In genomic region chr12:32884962-32885361, GRCh38 we compare ENCODE assay signal across 21 cellular contexts. TPM values are rescaled to one million over a fixed set of nuclear protein-coding genes. Genes with fewer than 3 reads are reported as not detected.
"Had no signal": no experiment of that assay in that cellular context is flagged by ENCODE, and none has a peak within 500 bp of the region (broad histone marks: within the 10 kb centered on the region; RNA-seq: fewer than 3 reads in every experiment).

No MANE protein-coding gene starts in this region.

- H3K27me3 Mint-ChIP-seq: dendritic cell treated with granulocyte-macrophage colony-stimulating factor and Interleukin-4, amounts not matched to agents 40 ng/mL and 50 ng/mL, for 4 days had no signal

- H3K9me3 Mint-ChIP-seq: activated CD4-positive, alpha-beta T cell treated with anti-CD3 and anti-CD28 coated beads, Interleukin-2, amount 10 ng/mL, durations not matched to agents 7 days and 5 days; activated CD8-positive, alpha-beta T cell treated with anti-CD3 and anti-CD28 coated beads for 36 hours; activated naive CD8-positive, alpha-beta T cell treated with anti-CD3 and anti-CD28 coated beads, Interleukin-2, amount 50 U/mL, for 24 hours; activated T-helper 1 cell treated with anti-CD3 and anti-CD28 coated beads, Interleukin-12 subunit alpha, Interleukin-12 subunit beta, Interleukin-2, Interleukin-4 antibody, amounts not matched to agents 30 ng/mL and 10 ng/mL and 1 ng/mL, durations not matched to agents 14 hours and 24 hours and 36 hours; dendritic cell treated with granulocyte-macrophage colony-stimulating factor and Interleukin-4, amounts not matched to agents 40 ng/mL and 50 ng/mL, for 4 days; naive thymus-derived CD8-positive, alpha-beta T cell; T-cell had no signal

- ATAC-seq: activated CD8-positive, alpha-beta memory T cell treated with anti-CD3 and anti-CD28 coated beads, Interleukin-2, amount 10 ng/mL, durations not matched to agents 7 days and 5 days; activated CD8-positive, alpha-beta T cell treated with anti-CD3 and anti-CD28 coated beads for 36 hours; activated naive CD8-positive, alpha-beta T cell treated with anti-CD3 and anti-CD28 coated beads, Interleukin-2, amount 50 U/mL, for 24 hours; foreskin keratinocyte; left colon; naive thymus-derived CD8-positive, alpha-beta T cell; stimulated activated naive CD8-positive, alpha-beta T cell treated with anti-CD3 and anti-CD28 coated beads, Interleukin-15, Interleukin-2, amounts not matched to agents 100 U/mL and 50 U/mL, for 24 hours; T-cell had no signal

- H3K36me3 ChIP-seq: WERI-Rb-1 had no signal

- DNase-seq: activated CD4-positive, alpha-beta T cell treated with anti-CD3 and anti-CD28 coated beads, Interleukin-2, amount 10 ng/mL, durations not matched to agents 7 days and 5 days; activated CD4-positive, CD25-positive, alpha-beta regulatory T cell treated with anti-CD3 and anti-CD28 coated beads, Interleukin-2, amount 50 U/mL, for 72 hours; activated CD8-positive, alpha-beta memory T cell treated with anti-CD3 and anti-CD28 coated beads, Interleukin-2, amount 10 ng/mL, durations not matched to agents 7 days and 5 days; activated CD8-positive, alpha-beta T cell treated with anti-CD3 and anti-CD28 coated beads for 36 hours; activated gamma-delta T cell; activated naive CD4-positive, alpha-beta T cell treated with anti-CD3 and anti-CD28 coated beads, Interleukin-2, amount 50 U/mL, for 16 hours; activated naive CD8-positive, alpha-beta T cell treated with anti-CD3 and anti-CD28 coated beads, Interleukin-2, amount 50 U/mL, for 24 hours; activated T-cell treated with anti-CD3 and anti-CD28 coated beads for 4 hours; effector CD8-positive, alpha-beta T cell; foreskin keratinocyte; hippocampal formation; left colon; naive thymus-derived CD8-positive, alpha-beta T cell; stimulated activated CD4-positive, alpha-beta T cell treated with anti-CD3 and anti-CD28 coated beads, Interleukin-12 subunit alpha, Interleukin-12 subunit beta, amount 100 ng/mL, for 4 hours; stimulated activated CD4-positive, alpha-beta T cell treated with anti-CD3 and anti-CD28 coated beads, Interleukin-4, amount 100 ng/mL, for 4 hours; stimulated activated naive CD8-positive, alpha-beta T cell treated with anti-CD3 and anti-CD28 coated beads, Interleukin-15, Interleukin-2, amounts not matched to agents 100 U/mL and 50 U/mL, for 24 hours; T-cell; WERI-Rb-1 had no signal

- H3K4me3 ChIP-seq: lung had no signal

- H3K4me3 Mint-ChIP-seq: activated CD4-positive, alpha-beta T cell treated with anti-CD3 and anti-CD28 coated beads, Interleukin-2, amount 10 ng/mL, durations not matched to agents 7 days and 5 days; activated CD8-positive, alpha-beta memory T cell treated with anti-CD3 and anti-CD28 coated beads, Interleukin-2, amount 10 ng/mL, durations not matched to agents 7 days and 5 days; activated CD8-positive, alpha-beta T cell treated with anti-CD3 and anti-CD28 coated beads for 36 hours; activated naive CD8-positive, alpha-beta T cell treated with anti-CD3 and anti-CD28 coated beads, Interleukin-2, amount 50 U/mL, for 24 hours; activated T-helper 1 cell treated with anti-CD3 and anti-CD28 coated beads, Interleukin-12 subunit alpha, Interleukin-12 subunit beta, Interleukin-2, Interleukin-4 antibody, amounts not matched to agents 30 ng/mL and 10 ng/mL and 1 ng/mL, durations not matched to agents 14 hours and 24 hours and 36 hours; dendritic cell treated with granulocyte-macrophage colony-stimulating factor and Interleukin-4, amounts not matched to agents 40 ng/mL and 50 ng/mL, for 4 days; naive thymus-derived CD8-positive, alpha-beta T cell; T-cell had no signal

- H3K27ac ChIP-seq: foreskin keratinocyte, WERI-Rb-1 had no signal

- H3K4me1 Mint-ChIP-seq: activated CD4-positive, alpha-beta T cell treated with anti-CD3 and anti-CD28 coated beads, Interleukin-2, amount 10 ng/mL, durations not matched to agents 7 days and 5 days; activated CD8-positive, alpha-beta memory T cell treated with anti-CD3 and anti-CD28 coated beads, Interleukin-2, amount 10 ng/mL, durations not matched to agents 7 days and 5 days; activated naive CD8-positive, alpha-beta T cell treated with anti-CD3 and anti-CD28 coated beads, Interleukin-2, amount 50 U/mL, for 24 hours; T-cell had no signal

- H3K27ac Mint-ChIP-seq: activated CD4-positive, alpha-beta T cell treated with anti-CD3 and anti-CD28 coated beads, Interleukin-2, amount 10 ng/mL, durations not matched to agents 7 days and 5 days; activated CD8-positive, alpha-beta memory T cell treated with anti-CD3 and anti-CD28 coated beads, Interleukin-2, amount 10 ng/mL, durations not matched to agents 7 days and 5 days; activated CD8-positive, alpha-beta T cell treated with anti-CD3 and anti-CD28 coated beads for 36 hours; activated naive CD8-positive, alpha-beta T cell treated with anti-CD3 and anti-CD28 coated beads, Interleukin-2, amount 50 U/mL, for 24 hours; activated T-helper 1 cell treated with anti-CD3 and anti-CD28 coated beads, Interleukin-12 subunit alpha, Interleukin-12 subunit beta, Interleukin-2, Interleukin-4 antibody, amounts not matched to agents 30 ng/mL and 10 ng/mL and 1 ng/mL, durations not matched to agents 14 hours and 24 hours and 36 hours; dendritic cell treated with granulocyte-macrophage colony-stimulating factor and Interleukin-4, amounts not matched to agents 40 ng/mL and 50 ng/mL, for 4 days; naive thymus-derived CD8-positive, alpha-beta T cell; T-cell had no signal

- H3K36me3 Mint-ChIP-seq: activated CD8-positive, alpha-beta memory T cell treated with anti-CD3 and anti-CD28 coated beads, Interleukin-2, amount 10 ng/mL, durations not matched to agents 7 days and 5 days; naive thymus-derived CD8-positive, alpha-beta T cell; T-cell had no signal

- H3K27me3 ChIP-seq: foreskin keratinocyte had no signal

RNA-seq across cellular contexts. Expression of gene PKP2, which starts 11.6 kb away (rescaled TPM):
- total RNA-seq: activated CD4-positive, alpha-beta T cell treated with anti-CD3 and anti-CD28 coated beads, Interleukin-2, amount 10 ng/mL, durations not matched to agents 7 days and 5 days; activated CD8-positive, alpha-beta memory T cell treated with anti-CD3 and anti-CD28 coated beads, Interleukin-2, amount 10 ng/mL, durations not matched to agents 7 days and 5 days; activated T-helper 1 cell treated with anti-CD3 and anti-CD28 coated beads, Interleukin-12 subunit alpha, Interleukin-12 subunit beta, Interleukin-2, Interleukin-4 antibody, amounts not matched to agents 30 ng/mL and 10 ng/mL and 1 ng/mL, durations not matched to agents 14 hours and 24 hours and 36 hours; naive thymus-derived CD8-positive, alpha-beta T cell had no signal
